ENCODE assay signal across 8 cellular contexts in genomic region chr9:93577940-93578682, GRCh38. TPM values are rescaled to one million over a fixed set of nuclear protein-coding genes. Genes with fewer than 3 reads are reported as not detected.
DNase-seq lines count a peak whose midpoint lies in the region; ATAC-seq lines count a peak whose summit lies in the region.

No MANE protein-coding gene starts in this region.

- intact Hi-C loops in activated T-helper 2 cell treated with anti-CD3 and anti-CD28 coated beads, Interferon-gamma antibody, Interleukin-2, Interleukin-4, amounts not matched to agents 10 μg/mL and 5 μg/mL and 100 μg/mL, durations not matched to agents 14 hours and 24 hours and 36 hours (cut with micrococcal nuclease) = loop anchor here (10.0 kb wide), 1 partner anchor 587 kb away; no protein-coding TSS in a partner anchor

- no peaks in the 10 kb centered on the region for H3K27me3 Mint-ChIP-seq in activated T-helper 2 cell treated with anti-CD3 and anti-CD28 coated beads, Interferon-gamma antibody, Interleukin-2, Interleukin-4, amounts not matched to agents 10 μg/mL and 5 μg/mL and 100 μg/mL, durations not matched to agents 14 hours and 24 hours and 36 hours (ENCODE audit: low read depth)

- peak overlapping the region; percentile 80 for H3K27ac Mint-ChIP-seq in activated T-helper 2 cell treated with anti-CD3 and anti-CD28 coated beads, Interferon-gamma antibody, Interleukin-2, Interleukin-4, amounts not matched to agents 10 μg/mL and 5 μg/mL and 100 μg/mL, durations not matched to agents 14 hours and 24 hours and 36 hours
- H3K27ac Mint-ChIP-seq in stimulated activated effector memory CD8-positive, alpha-beta T cell treated with anti-CD3 and anti-CD28 coated beads, Interleukin-12 subunit alpha, Interleukin-12 subunit beta, amount 100 ng/mL, for 72 hours = peak overlapping the region; percentile 90

- H3K36me3 Mint-ChIP-seq in activated T-helper 2 cell treated with anti-CD3 and anti-CD28 coated beads, Interferon-gamma antibody, Interleukin-2, Interleukin-4, amounts not matched to agents 10 μg/mL and 5 μg/mL and 100 μg/mL, durations not matched to agents 14 hours and 24 hours and 36 hours (ENCODE audit: low read depth) = peaks cover 20% of the 10 kb centered on the region
- peaks cover 23% of the 10 kb centered on the region for H3K36me3 Mint-ChIP-seq in stimulated activated effector memory CD8-positive, alpha-beta T cell treated with anti-CD3 and anti-CD28 coated beads, Interleukin-12 subunit alpha, Interleukin-12 subunit beta, amount 100 ng/mL, for 72 hours

- H3K4me3 Mint-ChIP-seq in activated T-helper 2 cell treated with anti-CD3 and anti-CD28 coated beads, Interferon-gamma antibody, Interleukin-2, Interleukin-4, amounts not matched to agents 10 μg/mL and 5 μg/mL and 100 μg/mL, durations not matched to agents 14 hours and 24 hours and 36 hours (ENCODE audit: low read depth) = peak overlapping the region; percentile 86
- H3K4me3 Mint-ChIP-seq in stimulated activated effector memory CD8-positive, alpha-beta T cell treated with anti-CD3 and anti-CD28 coated beads, Interleukin-12 subunit alpha, Interleukin-12 subunit beta, amount 100 ng/mL, for 72 hours = peak overlapping the region; percentile 76

- peaks cover 2% of the 10 kb centered on the region for H3K9me3 Mint-ChIP-seq in activated T-helper 2 cell treated with anti-CD3 and anti-CD28 coated beads, Interferon-gamma antibody, Interleukin-2, Interleukin-4, amounts not matched to agents 10 μg/mL and 5 μg/mL and 100 μg/mL, durations not matched to agents 14 hours and 24 hours and 36 hours
- H3K9me3 Mint-ChIP-seq in stimulated activated effector memory CD8-positive, alpha-beta T cell treated with anti-CD3 and anti-CD28 coated beads, Interleukin-12 subunit alpha, Interleukin-12 subunit beta, amount 100 ng/mL, for 72 hours = no peaks in the 10 kb centered on the region

- H3K4me1 Mint-ChIP-seq in activated T-helper 2 cell treated with anti-CD3 and anti-CD28 coated beads, Interferon-gamma antibody, Interleukin-2, Interleukin-4, amounts not matched to agents 10 μg/mL and 5 μg/mL and 100 μg/mL, durations not matched to agents 14 hours and 24 hours and 36 hours (ENCODE audit: low read depth) = peaks cover 23% of the 10 kb centered on the region
- peaks cover 71% of the 10 kb centered on the region for H3K4me1 Mint-ChIP-seq in stimulated activated effector memory CD8-positive, alpha-beta T cell treated with anti-CD3 and anti-CD28 coated beads, Interleukin-12 subunit alpha, Interleukin-12 subunit beta, amount 100 ng/mL, for 72 hours

- DNase-seq in DMS 273 (lab: John Stamatoyannopoulos, UW; ENCODE audit: unreplicated experiment) = peak; percentile 9
- no peak for DNase-seq in DMS 273 treated with DMSO at 0.1 percent for 48 hours (lab: John Stamatoyannopoulos, UW)
- no peak for DNase-seq in activated T-helper 2 cell treated with anti-CD3 and anti-CD28 coated beads, Interferon-gamma antibody, Interleukin-2, Interleukin-4, amounts not matched to agents 10 μg/mL and 5 μg/mL and 100 μg/mL, durations not matched to agents 14 hours and 24 hours and 36 hours (ENCODE audit: low spot score)
- DNase-seq in hepatic stellate cell (ENCODE audit: low spot score) = peak; percentile 49
- no peak for DNase-seq in stimulated activated effector memory CD8-positive, alpha-beta T cell treated with anti-CD3 and anti-CD28 coated beads, Interleukin-12 subunit alpha, Interleukin-12 subunit beta, amount 100 ng/mL, for 72 hours (ENCODE audit: low spot score in 2 of 2)
- no peak for DNase-seq in GM19238 (ENCODE audit: insufficient read length, low spot score)
- DNase-seq in epidermal melanocyte (ENCODE audit: insufficient read length, low spot score) = no peak
- DNase-seq in activated CD4-positive, CD25-positive, alpha-beta regulatory T cell treated with anti-CD3 and anti-CD28 coated beads, Interleukin-2, amount 50 U/mL, for 72 hours = no peak

- no peak for ATAC-seq in stimulated activated effector memory CD8-positive, alpha-beta T cell treated with anti-CD3 and anti-CD28 coated beads, Interleukin-12 subunit alpha, Interleukin-12 subunit beta, amount 100 ng/mL, for 72 hours

RNA-seq across cellular contexts. Expression of gene PHF2, which starts 1.7 kb away (rescaled TPM):
- 24.6 and 24.8 TPM in 2 replicates for total RNA-seq in activated T-helper 2 cell treated with anti-CD3 and anti-CD28 coated beads, Interferon-gamma antibody, Interleukin-2, Interleukin-4, amounts not matched to agents 10 μg/mL and 5 μg/mL and 100 μg/mL, durations not matched to agents 14 hours and 24 hours and 36 hours

Comparison
In these comparisons a context has a peak if more than half of its experiments do, and no peak if none do; other contexts are left out.
1. DNase-seq: peak in DMS 273 (single experiment) and hepatic stellate cell (single experiment); none in DMS 273 treated with DMSO at 0.1 percent for 48 hours (single experiment), activated T-helper 2 cell treated with anti-CD3 and anti-CD28 coated beads, Interferon-gamma antibody, Interleukin-2, Interleukin-4, amounts not matched to agents 10 μg/mL and 5 μg/mL and 100 μg/mL, durations not matched to agents 14 hours and 24 hours and 36 hours (single experiment), stimulated activated effector memory CD8-positive, alpha-beta T cell treated with anti-CD3 and anti-CD28 coated beads, Interleukin-12 subunit alpha, Interleukin-12 subunit beta, amount 100 ng/mL, for 72 hours (0 of 2), GM19238 (single experiment), epidermal melanocyte (single experiment) and activated CD4-positive, CD25-positive, alpha-beta regulatory T cell treated with anti-CD3 and anti-CD28 coated beads, Interleukin-2, amount 50 U/mL, for 72 hours (single experiment).